ENCODE assay signal across 1 cellular context in the genomic region with DNA sequence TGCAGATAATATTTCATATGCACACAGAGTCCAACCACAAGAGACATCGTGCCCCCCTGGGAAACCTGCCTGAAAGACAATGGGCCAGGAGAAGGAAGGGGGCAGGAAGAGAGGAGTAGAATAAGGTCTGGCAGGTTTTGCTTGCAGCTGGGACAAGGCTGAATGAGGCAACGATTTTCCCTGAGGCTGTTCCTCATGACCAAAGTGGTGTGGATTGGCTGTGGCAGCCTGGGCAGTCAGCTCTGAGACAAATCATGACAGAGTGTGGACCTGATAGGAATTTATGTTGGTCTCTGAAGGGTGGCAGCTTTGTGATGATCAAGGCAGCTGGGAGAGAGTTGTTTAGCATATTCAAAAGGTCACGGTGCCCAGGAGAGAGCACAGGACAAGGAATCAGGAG.
TF ChIP-seq lines count a peak whose summit lies in the region.

No MANE protein-coding gene starts in this region.

TF ChIP-seq in GM23338, 12 proteins besides CTCF, POLR2A, EP300 and RAD21 (continued from another document):
- TF ChIP-seq, protein P1, sequence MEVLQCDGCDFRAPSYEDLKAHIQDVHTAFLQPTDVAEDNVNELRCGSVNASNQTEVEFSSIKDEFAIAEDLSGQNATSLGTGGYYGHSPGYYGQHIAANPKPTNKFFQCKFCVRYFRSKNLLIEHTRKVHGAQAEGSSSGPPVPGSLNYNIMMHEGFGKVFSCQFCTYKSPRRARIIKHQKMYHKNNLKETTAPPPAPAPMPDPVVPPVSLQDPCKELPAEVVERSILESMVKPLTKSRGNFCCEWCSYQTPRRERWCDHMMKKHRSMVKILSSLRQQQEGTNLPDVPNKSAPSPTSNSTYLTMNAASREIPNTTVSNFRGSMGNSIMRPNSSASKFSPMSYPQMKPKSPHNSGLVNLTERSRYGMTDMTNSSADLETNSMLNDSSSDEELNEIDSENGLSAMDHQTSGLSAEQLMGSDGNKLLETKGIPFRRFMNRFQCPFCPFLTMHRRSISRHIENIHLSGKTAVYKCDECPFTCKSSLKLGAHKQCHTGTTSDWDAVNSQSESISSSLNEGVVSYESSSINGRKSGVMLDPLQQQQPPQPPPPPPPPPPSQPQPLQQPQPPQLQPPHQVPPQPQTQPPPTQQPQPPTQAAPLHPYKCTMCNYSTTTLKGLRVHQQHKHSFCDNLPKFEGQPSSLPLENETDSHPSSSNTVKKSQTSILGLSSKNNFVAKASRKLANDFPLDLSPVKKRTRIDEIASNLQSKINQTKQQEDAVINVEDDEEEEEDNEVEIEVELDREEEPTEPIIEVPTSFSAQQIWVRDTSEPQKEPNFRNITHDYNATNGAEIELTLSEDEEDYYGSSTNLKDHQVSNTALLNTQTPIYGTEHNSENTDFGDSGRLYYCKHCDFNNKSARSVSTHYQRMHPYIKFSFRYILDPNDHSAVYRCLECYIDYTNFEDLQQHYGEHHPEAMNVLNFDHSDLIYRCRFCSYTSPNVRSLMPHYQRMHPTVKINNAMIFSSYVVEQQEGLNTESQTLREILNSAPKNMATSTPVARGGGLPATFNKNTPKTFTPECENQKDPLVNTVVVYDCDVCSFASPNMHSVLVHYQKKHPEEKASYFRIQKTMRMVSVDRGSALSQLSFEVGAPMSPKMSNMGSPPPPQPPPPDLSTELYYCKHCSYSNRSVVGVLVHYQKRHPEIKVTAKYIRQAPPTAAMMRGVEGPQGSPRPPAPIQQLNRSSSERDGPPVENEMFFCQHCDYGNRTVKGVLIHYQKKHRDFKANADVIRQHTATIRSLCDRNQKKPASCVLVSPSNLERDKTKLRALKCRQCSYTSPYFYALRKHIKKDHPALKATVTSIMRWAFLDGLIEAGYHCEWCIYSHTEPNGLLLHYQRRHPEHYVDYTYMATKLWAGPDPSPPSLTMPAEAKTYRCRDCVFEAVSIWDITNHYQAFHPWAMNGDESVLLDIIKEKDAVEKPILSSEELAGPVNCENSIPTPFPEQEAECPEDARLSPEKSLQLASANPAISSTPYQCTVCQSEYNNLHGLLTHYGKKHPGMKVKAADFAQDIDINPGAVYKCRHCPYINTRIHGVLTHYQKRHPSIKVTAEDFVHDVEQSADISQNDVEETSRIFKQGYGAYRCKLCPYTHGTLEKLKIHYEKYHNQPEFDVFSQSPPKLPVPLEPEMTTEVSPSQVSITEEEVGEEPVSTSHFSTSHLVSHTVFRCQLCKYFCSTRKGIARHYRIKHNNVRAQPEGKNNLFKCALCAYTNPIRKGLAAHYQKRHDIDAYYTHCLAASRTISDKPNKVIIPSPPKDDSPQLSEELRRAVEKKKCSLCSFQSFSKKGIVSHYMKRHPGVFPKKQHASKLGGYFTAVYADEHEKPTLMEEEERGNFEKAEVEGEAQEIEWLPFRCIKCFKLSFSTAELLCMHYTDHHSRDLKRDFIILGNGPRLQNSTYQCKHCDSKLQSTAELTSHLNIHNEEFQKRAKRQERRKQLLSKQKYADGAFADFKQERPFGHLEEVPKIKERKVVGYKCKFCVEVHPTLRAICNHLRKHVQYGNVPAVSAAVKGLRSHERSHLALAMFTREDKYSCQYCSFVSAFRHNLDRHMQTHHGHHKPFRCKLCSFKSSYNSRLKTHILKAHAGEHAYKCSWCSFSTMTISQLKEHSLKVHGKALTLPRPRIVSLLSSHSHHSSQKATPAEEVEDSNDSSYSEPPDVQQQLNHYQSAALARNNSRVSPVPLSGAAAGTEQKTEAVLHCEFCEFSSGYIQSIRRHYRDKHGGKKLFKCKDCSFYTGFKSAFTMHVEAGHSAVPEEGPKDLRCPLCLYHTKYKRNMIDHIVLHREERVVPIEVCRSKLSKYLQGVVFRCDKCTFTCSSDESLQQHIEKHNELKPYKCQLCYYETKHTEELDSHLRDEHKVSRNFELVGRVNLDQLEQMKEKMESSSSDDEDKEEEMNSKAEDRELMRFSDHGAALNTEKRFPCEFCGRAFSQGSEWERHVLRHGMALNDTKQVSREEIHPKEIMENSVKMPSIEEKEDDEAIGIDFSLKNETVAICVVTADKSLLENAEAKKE (CRISPR knock-in tag; IDR thresholded peaks at IDR 0.05): no peak
- no peak for TF ChIP-seq JUNB (IDR thresholded peaks at IDR 0.05; ENCODE audit: unreplicated experiment)
